Comparison of ENCODE assay signal across 1 cellular context in the genomic region with DNA sequence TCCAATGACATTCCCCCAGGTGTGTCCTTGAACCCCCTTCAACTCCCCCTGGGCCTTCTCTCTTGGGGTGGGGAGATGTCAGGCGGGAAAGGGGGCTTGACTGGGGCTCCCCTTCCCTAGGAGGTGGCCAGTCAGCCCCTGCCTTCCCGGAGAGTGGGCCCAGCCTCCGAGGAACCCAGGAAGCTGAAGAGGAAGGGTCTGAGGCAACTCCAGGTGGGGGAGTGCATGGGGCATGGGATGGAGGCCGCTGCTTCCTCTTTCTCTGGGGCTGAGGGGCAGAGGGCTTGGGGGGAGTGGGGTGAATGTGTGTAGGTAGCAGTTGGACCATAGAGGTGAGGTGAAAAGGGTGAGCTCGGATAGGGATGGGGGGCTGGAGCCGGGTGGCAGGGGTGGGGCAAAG.
TF ChIP-seq lines count a peak whose summit lies in the region.

No MANE protein-coding gene starts in this region.

TF ChIP-seq in K562, 482 proteins besides CTCF, POLR2A, EP300 and RAD21:
- TF ChIP-seq SPI1 (IDR thresholded peaks at IDR 0.05; ENCODE audit: borderline replicate concordance, low read depth, low read length) (0 out of 2 replicates have a peak, but pooled peaks have one; percentile 13), NRF1 (conservative IDR thresholded peaks at IDR 0.05 in 1 of 2, IDR thresholded peaks at IDR 0.05 in 1 of 2) (peak; percentile 6 to 34; a peak in 1 of 4 replicates)
- TF ChIP-seq, protein P1, sequence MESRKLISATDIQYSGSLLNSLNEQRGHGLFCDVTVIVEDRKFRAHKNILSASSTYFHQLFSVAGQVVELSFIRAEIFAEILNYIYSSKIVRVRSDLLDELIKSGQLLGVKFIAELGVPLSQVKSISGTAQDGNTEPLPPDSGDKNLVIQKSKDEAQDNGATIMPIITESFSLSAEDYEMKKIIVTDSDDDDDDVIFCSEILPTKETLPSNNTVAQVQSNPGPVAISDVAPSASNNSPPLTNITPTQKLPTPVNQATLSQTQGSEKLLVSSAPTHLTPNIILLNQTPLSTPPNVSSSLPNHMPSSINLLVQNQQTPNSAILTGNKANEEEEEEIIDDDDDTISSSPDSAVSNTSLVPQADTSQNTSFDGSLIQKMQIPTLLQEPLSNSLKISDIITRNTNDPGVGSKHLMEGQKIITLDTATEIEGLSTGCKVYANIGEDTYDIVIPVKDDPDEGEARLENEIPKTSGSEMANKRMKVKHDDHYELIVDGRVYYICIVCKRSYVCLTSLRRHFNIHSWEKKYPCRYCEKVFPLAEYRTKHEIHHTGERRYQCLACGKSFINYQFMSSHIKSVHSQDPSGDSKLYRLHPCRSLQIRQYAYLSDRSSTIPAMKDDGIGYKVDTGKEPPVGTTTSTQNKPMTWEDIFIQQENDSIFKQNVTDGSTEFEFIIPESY (CRISPR knock-in tag; IDR thresholded peaks at IDR 0.05), result no peak
